12 cellular contexts compared by ENCODE assay signal in genomic region chr20:37313546-37314091, GRCh38. TPM values are rescaled to one million over a fixed set of nuclear protein-coding genes. Genes with fewer than 3 reads are reported as not detected.
DNase-seq lines count a peak whose midpoint lies in the region; ATAC-seq and TF ChIP-seq lines count a peak whose summit lies in the region.
"Had no signal": no experiment of that assay in that cellular context is flagged by ENCODE, and none has a peak within 500 bp of the region (broad histone marks: within the 10 kb centered on the region; RNA-seq: fewer than 3 reads in every experiment).

No MANE protein-coding gene starts in this region.

- H3K9me3 ChIP-seq in BLaER1 treated with 17β-estradiol and CSF1 and Interleukin-3, amounts not matched to agents 10 nM and 100 nM (replicated peaks in 1 of 11), result no peaks in the 10 kb centered on the region
- H3K9me3 ChIP-seq in esophagus muscularis mucosa (no peaks in the 10 kb centered on the region), ovary (no peaks in the 10 kb centered on the region)
- H3K9me3 ChIP-seq: pancreas had no signal

- ATAC-seq in HG03135 (IDR thresholded peaks at IDR 0.05; ENCODE audit: unreplicated experiment), result no peak
- ATAC-seq: pancreas had no signal

- H3K4me2 ChIP-seq in BLaER1 treated with 17β-estradiol and CSF1 and Interleukin-3, amounts not matched to agents 10 nM and 100 nM, result peak overlapping the region in 8 of 11 experiments; percentile 2 to 90 (median 87); a peak in 12 of 22 replicates

- H3K4me3 ChIP-seq in BLaER1 treated with 17β-estradiol and CSF1 and Interleukin-3, amounts not matched to agents 10 nM and 100 nM, result no peak overlapping the region
- H3K4me3 ChIP-seq in esophagus muscularis mucosa, result no peak overlapping the region
- H3K4me3 ChIP-seq in ovary, result no peak overlapping the region
- H3K4me3 ChIP-seq: pancreas had no signal

- H3K9me3 Mint-ChIP-seq in HFFc6, result no peaks in the 10 kb centered on the region

- H3K4me1 Mint-ChIP-seq in HFFc6 (ENCODE audit: low read depth), result peaks cover 49% of the 10 kb centered on the region

- H3K36me3 Mint-ChIP-seq in HFFc6 (ENCODE audit: low read depth), result peaks cover 26% of the 10 kb centered on the region

- no peaks in the 10 kb centered on the region for H3K27me3 ChIP-seq in BLaER1 treated with 17β-estradiol and CSF1 and Interleukin-3, amounts not matched to agents 10 nM and 100 nM
- H3K27me3 ChIP-seq in esophagus muscularis mucosa (no peaks in the 10 kb centered on the region), ovary (no peaks in the 10 kb centered on the region)
- H3K27me3 ChIP-seq: pancreas had no signal

- H3K27me3 Mint-ChIP-seq in HFFc6 (ENCODE audit: insufficient read depth), result peaks cover 2% of the 10 kb centered on the region; the same call in 1 of the 2 replicates

- TF ChIP-seq CTCF in HFFc6 (IDR thresholded peaks at IDR 0.05) (no peak), esophagus muscularis mucosa (IDR thresholded peaks at IDR 0.05) (no peak), ovary (IDR thresholded peaks at IDR 0.05) (no peak)

- no peak for DNase-seq in HFFc6
- DNase-seq in esophagus muscularis mucosa (ENCODE audit: extremely low spot score), result no peak
- DNase-seq in ovary, result no peak
- DNase-seq in mucosa of gallbladder (ENCODE audit: low spot score), result no peak
- DNase-seq in substantia nigra (lab: John Stamatoyannopoulos, UW), result no peak
- no peak for DNase-seq in DMS53 treated with DMSO at 0.1 percent for 48 hours (lab: John Stamatoyannopoulos, UW; ENCODE audit: unreplicated experiment)
- DNase-seq: activated gamma-delta T cell treated with Interleukin-2 at 50 U/mL for 16 hours, NCI-H1930, pancreas had no signal

- peak overlapping the region in 5 of 11 experiments; percentile 52 to 88 (median 84); a peak in 7 of 22 replicates for H3K27ac ChIP-seq in BLaER1 treated with 17β-estradiol and CSF1 and Interleukin-3, amounts not matched to agents 10 nM and 100 nM
- peak overlapping the region; percentile 79 to 87 (median 84) for H3K27ac ChIP-seq in esophagus muscularis mucosa (replicated peaks in 1 of 4)
- H3K27ac ChIP-seq in ovary, result peak overlapping the region; percentile 89 to 94
- H3K27ac ChIP-seq in substantia nigra (ENCODE audit: low read depth, low read length, poor library complexity, severe bottlenecking), result no peak overlapping the region
- H3K27ac ChIP-seq: pancreas had no signal

- H3K4me1 ChIP-seq in BLaER1 treated with 17β-estradiol and CSF1 and Interleukin-3, amounts not matched to agents 10 nM and 100 nM, result peaks cover 48 to 73% (median 53%) of the 10 kb centered on the region in 10 experiments
- H3K4me1 ChIP-seq in esophagus muscularis mucosa (peaks cover 33 to 78% (median 55%) of the 10 kb centered on the region in 4 donors), ovary (ENCODE audit: insufficient read depth) (peaks cover 41% of the 10 kb centered on the region)

- peak overlapping the region in 5 of 11 experiments; percentile 46 to 78 (median 60); a peak in 4 of 22 replicates for H3K9ac ChIP-seq in BLaER1 treated with 17β-estradiol and CSF1 and Interleukin-3, amounts not matched to agents 10 nM and 100 nM

- H3K36me3 ChIP-seq in BLaER1 treated with 17β-estradiol and CSF1 and Interleukin-3, amounts not matched to agents 10 nM and 100 nM, result peaks cover 48 to 89% (median 62%) of the 10 kb centered on the region in 11 experiments
- peaks cover 4 to 56% (median 46%) of the 10 kb centered on the region in 4 donors for H3K36me3 ChIP-seq in esophagus muscularis mucosa
- no peaks in the 10 kb centered on the region for H3K36me3 ChIP-seq in ovary
- H3K36me3 ChIP-seq: pancreas had no signal

- intact Hi-C loops in esophagus muscularis mucosa (cut with DNase I), result no loop called here
- intact Hi-C loops in ovary (cut with DNase I), result no loop called here

- no peak for TF ChIP-seq EP300 in esophagus muscularis mucosa (IDR thresholded peaks at IDR 0.05)
- TF ChIP-seq EP300 in ovary (IDR thresholded peaks at IDR 0.05), result no peak

- peak overlapping the region; percentile 23; the same call in 1 of the 2 replicates for H3K4me3 Mint-ChIP-seq in HFFc6

- TF ChIP-seq POLR2A in esophagus muscularis mucosa (IDR thresholded peaks at IDR 0.05; ENCODE audit: low read depth) (no peak), ovary (IDR thresholded peaks at IDR 0.05) (no peak)

- H4K20me1 ChIP-seq in BLaER1 treated with 17β-estradiol and CSF1 and Interleukin-3, amounts not matched to agents 10 nM and 100 nM, result peaks cover 9 to 94% (median 62%) of the 10 kb centered on the region in 11 experiments; a peak in 19 of 22 replicates

- H3K27ac Mint-ChIP-seq in HFFc6, result peak overlapping the region; percentile 86

- WGBS in esophagus muscularis mucosa, result 93% methylated on average over 8 of the region's 8 CpGs
- WGBS in ovary, 3 donors, result 79 to 83% (median 82%) methylated on average over 8 of the region's 8 CpGs

RNA-seq across cellular contexts. Expression of gene MANBAL, which starts 24.2 kb away (rescaled TPM):
- 10 to 100 TPM; 56.5 to 74.0 (median 67.5) TPM for total RNA-seq in HFFc6 (2021; fragmentation: NEBNext Ultra II Directional; extraction: Animal tissue kit (Norgen Biotek cat#: 25700))
- total RNA-seq in esophagus muscularis mucosa (10 to 100 TPM; 38.3 to 56.3 (median 47.3) TPM), ovary (10 to 100 TPM; 27.1 to 66.0 (median 52.1) TPM), mucosa of gallbladder (51.6 TPM)
- 10 to 100 TPM; 73.7 to 89.2 TPM for polyA plus RNA-seq in ovary

RNA-seq across cellular contexts. Expression of gene SRC, which starts 32.3 kb away (rescaled TPM):
- 10 to 100 TPM; 22.0 to 35.6 (median 24.6) TPM for total RNA-seq in HFFc6 (2021; fragmentation: NEBNext Ultra II Directional; extraction: Animal tissue kit (Norgen Biotek cat#: 25700))
- total RNA-seq in esophagus muscularis mucosa, result 10 to 100 TPM; 27.5 to 52.2 (median 42.3) TPM
- 10 to 100 TPM; 23.1 to 72.7 (median 45.5) TPM for total RNA-seq in ovary
- 10 to 100 TPM; 17.0 to 27.0 TPM for polyA plus RNA-seq in ovary
- total RNA-seq in mucosa of gallbladder, result 210 TPM

RNA-seq across cellular contexts. Expression of gene GHRH, which starts 52.0 kb away (rescaled TPM):
- not detected for total RNA-seq in HFFc6 (2021; fragmentation: NEBNext Ultra II Directional; extraction: Animal tissue kit (Norgen Biotek cat#: 25700))
- total RNA-seq in esophagus muscularis mucosa (not detected), ovary (not detected), mucosa of gallbladder (not detected)
- not detected for polyA plus RNA-seq in ovary
- total RNA-seq: HT1080, pancreas had no signal
